Comparison of ENCODE assay signal across 12 cellular contexts in genomic region chr19:40687525-40688016, GRCh38. TPM values are rescaled to one million over a fixed set of nuclear protein-coding genes. Genes with fewer than 3 reads are reported as not detected.
DNase-seq lines count a peak whose midpoint lies in the region; ATAC-seq, FAIRE-seq and TF ChIP-seq lines count a peak whose summit lies in the region.
"Had no signal": no experiment of that assay in that cellular context is flagged by ENCODE, and none has a peak within 500 bp of the region (broad histone marks: within the 10 kb centered on the region; RNA-seq: fewer than 3 reads in every experiment).

No MANE protein-coding gene starts in this region.

- H3K4me3 Mint-ChIP-seq in stimulated activated naive B cell treated with anti-CD40 and anti-IgM and Interleukin-4, amounts not matched to agents 10 μg/mL and 1 μg/mL and 100 μg/mL, for 72 hours, result no peak overlapping the region

- TF ChIP-seq POLR2A in GM12891 (IDR thresholded peaks at IDR 0.05; ENCODE audit: low read depth, low read length), result no peak

- intact Hi-C loops in ascending aorta (cut with DNase I) (no loop called here), right cardiac atrium (cut with DNase I) (no loop called here)

- no peak for TF ChIP-seq CTCF in ascending aorta (IDR thresholded peaks at IDR 0.05)

- peaks cover 6 to 24% of the 10 kb centered on the region in 2 donors for H3K4me1 ChIP-seq in ascending aorta
- H3K4me1 ChIP-seq in right cardiac atrium (ENCODE audit: control insufficient read depth, insufficient read depth, low read length), result peaks cover 5% of the 10 kb centered on the region

- H3K36me3 ChIP-seq in ascending aorta, result peaks cover 34 to 43% of the 10 kb centered on the region in 2 donors

- DNase-seq in GM12891 (ENCODE audit: insufficient read length, low spot score) (no peak), ascending aorta (ENCODE audit: low spot score in 2 of 2) (peak; percentile 72 to 95), right cardiac atrium (peak; percentile 94 to 98 (median 94)), superior temporal gyrus (ENCODE audit: extremely low spot score) (no peak), kidney tubule cell (ENCODE audit: low spot score) (no peak), T-helper 9 cell (no peak), DMS 273 treated with DMSO at 0.1 percent for 48 hours (lab: John Stamatoyannopoulos, UW) (no peak)
- peak; percentile 35 for DNase-seq in stimulated activated naive B cell treated with anti-CD40 and anti-IgM and Interleukin-4, amounts not matched to agents 10 μg/mL and 1 μg/mL and 100 μg/mL, for 72 hours
- DNase-seq: activated naive CD4-positive, alpha-beta T cell treated with Interleukin-2 at 50 U/mL for 16 hours; NCI-H1048 had no signal

- FAIRE-seq in GM12891 (lab: Jason Lieb, UNC), result peak; percentile 96

- WGBS in right cardiac atrium, result 47% methylated on average over 12 of the region's 12 CpGs

- H3K4me3 ChIP-seq in ascending aorta, result peak overlapping the region; percentile 84 to 86
- H3K4me3 ChIP-seq in right cardiac atrium (ENCODE audit: low read length), result no peak overlapping the region
- H3K4me3 ChIP-seq: hepatocyte had no signal

- no peak overlapping the region for H3K27ac Mint-ChIP-seq in stimulated activated naive B cell treated with anti-CD40 and anti-IgM and Interleukin-4, amounts not matched to agents 10 μg/mL and 1 μg/mL and 100 μg/mL, for 72 hours

- peaks cover 24 to 33% of the 10 kb centered on the region in 2 donors for H3K36me3 Mint-ChIP-seq in stimulated activated naive B cell treated with anti-CD40 and anti-IgM and Interleukin-4, amounts not matched to agents 10 μg/mL and 1 μg/mL and 100 μg/mL, for 72 hours

- H3K27ac ChIP-seq in ascending aorta (peak overlapping the region; percentile 81 to 93), right cardiac atrium (ENCODE audit: low read length) (peak overlapping the region; percentile 28)
- H3K27ac ChIP-seq: hepatocyte had no signal

- H3K9me3 Mint-ChIP-seq in stimulated activated naive B cell treated with anti-CD40 and anti-IgM and Interleukin-4, amounts not matched to agents 10 μg/mL and 1 μg/mL and 100 μg/mL, for 72 hours, result no peaks in the 10 kb centered on the region

- ATAC-seq in right cardiac atrium, result peak; percentile 63 to 75
- peak; percentile 25 to 45 for ATAC-seq in stimulated activated naive B cell treated with anti-CD40 and anti-IgM and Interleukin-4, amounts not matched to agents 10 μg/mL and 1 μg/mL and 100 μg/mL, for 72 hours (replicated peaks)

- H3K27me3 ChIP-seq in ascending aorta (no peaks in the 10 kb centered on the region), right cardiac atrium (ENCODE audit: control insufficient read depth, insufficient read depth) (no peaks in the 10 kb centered on the region)
- H3K27me3 ChIP-seq: hepatocyte, upper lobe of left lung had no signal

- H3K9me3 ChIP-seq in ascending aorta, result no peaks in the 10 kb centered on the region
- H3K9me3 ChIP-seq in right cardiac atrium (ENCODE audit: control insufficient read depth, low read length), result no peaks in the 10 kb centered on the region
- H3K9me3 ChIP-seq: upper lobe of left lung had no signal

- H3K27me3 Mint-ChIP-seq in stimulated activated naive B cell treated with anti-CD40 and anti-IgM and Interleukin-4, amounts not matched to agents 10 μg/mL and 1 μg/mL and 100 μg/mL, for 72 hours, result no peaks in the 10 kb centered on the region

- peaks cover 12 to 17% of the 10 kb centered on the region in 2 donors for H3K4me1 Mint-ChIP-seq in stimulated activated naive B cell treated with anti-CD40 and anti-IgM and Interleukin-4, amounts not matched to agents 10 μg/mL and 1 μg/mL and 100 μg/mL, for 72 hours

TF ChIP-seq in GM12891, 5 proteins besides CTCF, POLR2A, EP300 and RAD21:
- no peak for TF ChIP-seq POLR2AphosphoS5 (IDR thresholded peaks at IDR 0.05; ENCODE audit: low read depth, low read length)
- TF ChIP-seq SPI1 (IDR thresholded peaks at IDR 0.05; ENCODE audit: low read depth, low read length), result peak; percentile 66

RNA-seq across cellular contexts. Expression of gene NUMBL, which starts 2.9 kb away (rescaled TPM):
- polyA plus RNA-seq in GM12891 (2012; ENCODE audit: low read depth, missing spikeins), result 4.1 TPM
- total RNA-seq in ascending aorta, result 360 TPM
- 10 to 100 TPM; 18.6 to 22.9 (median 20.4) TPM for total RNA-seq in right cardiac atrium
- 12.4 TPM for polyA plus RNA-seq in right cardiac atrium

RNA-seq across cellular contexts. Expression of gene COQ8B, which starts 29.1 kb away (rescaled TPM):
- polyA plus RNA-seq in GM12891 (2012; ENCODE audit: low read depth, missing spikeins), result 23.6 TPM
- total RNA-seq in ascending aorta (33.3 TPM), right cardiac atrium (10 to 100 TPM; 22.8 to 34.0 (median 29.0) TPM)
- 23.8 TPM for polyA plus RNA-seq in right cardiac atrium

RNA-seq across cellular contexts. Expression of gene ITPKC, which starts 29.3 kb away (rescaled TPM):
- 3.3 TPM for polyA plus RNA-seq in GM12891 (2012; ENCODE audit: low read depth, missing spikeins)
- total RNA-seq in ascending aorta, result 60.7 TPM
- total RNA-seq in right cardiac atrium, result 10 to 100 TPM in 2 of 4 donors, 1 to 10 TPM in 2; 7.6 to 15.8 (median 10.8) TPM
- 13.4 TPM for polyA plus RNA-seq in right cardiac atrium

Comparison
In these comparisons a context has a peak if more than half of its experiments do, and no peak if none do; other contexts are left out.
1. DNase-seq: peak in ascending aorta (2 of 2), right cardiac atrium (3 of 3) and stimulated activated naive B cell treated with anti-CD40 and anti-IgM and Interleukin-4, amounts not matched to agents 10 μg/mL and 1 μg/mL and 100 μg/mL, for 72 hours (single experiment); none in GM12891 (single experiment), superior temporal gyrus (single experiment), kidney tubule cell (single experiment), T-helper 9 cell (single experiment) and DMS 273 treated with DMSO at 0.1 percent for 48 hours (single experiment).
2. RNA of gene NUMBL, which starts 2.9 kb away (total RNA-seq): 360 TPM in ascending aorta (single experiment); 18.6 to 22.9 TPM in right cardiac atrium; every median in the first group is over 10 times any median in the second.